In genomic region chr2:74991977-74992376, GRCh38 we compare ENCODE assay signal across 2 cellular contexts.
TF ChIP-seq lines count a peak whose summit lies in the region.

No MANE protein-coding gene starts in this region.

TF ChIP-seq in IMR-90, 13 proteins besides CTCF, POLR2A, EP300 and RAD21:
- no peak for TF ChIP-seq MAZ (IDR thresholded peaks at IDR 0.05; ENCODE audit: borderline replicate concordance, low read depth, low read length)
- no peak for TF ChIP-seq BHLHE40 (IDR thresholded peaks at IDR 0.05; ENCODE audit: low read depth, low read length)
- no peak for TF ChIP-seq MXI1 (IDR thresholded peaks at IDR 0.05; ENCODE audit: borderline replicate concordance, low read depth, low read length)
- no peak for TF ChIP-seq RFX5 (IDR thresholded peaks at IDR 0.05; ENCODE audit: low read depth, low read length)
- no peak for TF ChIP-seq MAFK (IDR thresholded peaks at IDR 0.05; ENCODE audit: low read depth, low read length)

TF ChIP-seq in H1, 55 proteins besides CTCF, POLR2A, EP300 and RAD21:
- TF ChIP-seq TAF7 (optimal IDR thresholded peaks at IDR 0.05; ENCODE audit: borderline replicate concordance, low read depth, low read length), result peak; percentile 78
- no peak; the same call in 1 of the 2 replicates for TF ChIP-seq POLR2AphosphoS5 (IDR thresholded peaks at IDR 0.05; ENCODE audit: low read depth, low read length)
- no peak for TF ChIP-seq SAP30 (IDR thresholded peaks at IDR 0.05; ENCODE audit: insufficient read depth, insufficient replicate concordance, low read length)
